In the genomic region with DNA sequence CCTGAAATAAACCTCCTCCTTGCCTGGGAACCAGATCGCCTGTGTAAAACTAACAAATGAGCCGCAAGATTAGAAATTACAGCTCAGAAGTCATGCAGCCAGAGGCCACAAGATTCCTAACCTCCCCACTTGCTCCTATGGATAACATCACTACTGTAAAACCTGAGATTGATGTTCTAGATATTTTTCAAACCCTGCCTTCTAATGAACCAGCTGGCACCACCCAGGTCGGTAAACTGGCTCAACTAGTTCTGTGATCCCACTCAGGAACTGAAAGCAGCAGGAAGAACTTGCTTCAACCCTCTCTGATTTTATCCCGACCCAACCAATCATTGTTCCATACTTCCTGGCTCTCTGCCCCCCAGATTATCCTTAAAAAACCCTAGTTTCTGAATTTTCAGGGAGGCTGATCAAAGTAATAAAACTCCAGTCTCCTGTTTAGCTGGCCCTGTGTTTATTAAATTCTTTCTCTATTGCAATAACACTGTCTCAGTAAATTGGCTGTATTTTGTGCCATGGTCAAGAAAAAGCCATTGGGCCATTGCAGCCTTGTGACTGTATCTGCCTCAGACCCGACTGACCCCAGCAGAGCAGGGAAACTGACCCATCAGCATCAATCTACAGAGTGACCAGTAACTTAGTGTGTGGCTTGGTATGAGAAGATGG, we compare ENCODE assay signal across 23 cellular contexts.
DNase-seq lines count a peak whose midpoint lies in the region; ATAC-seq and TF ChIP-seq lines count a peak whose summit lies in the region.
"Had no signal": no experiment of that assay in that cellular context is flagged by ENCODE, and none has a peak within 500 bp of the region (broad histone marks: within the 10 kb centered on the region; RNA-seq: fewer than 3 reads in every experiment).

No MANE protein-coding gene starts in this region.

- no peak overlapping the region for H3K4me3 ChIP-seq in LNCaP clone FGC (ENCODE audit: low read depth, low read length)
- H3K4me3 ChIP-seq in epithelial cell of esophagus (ENCODE audit: low read length) = no peak overlapping the region
- H3K4me3 ChIP-seq: BLaER1, GM12878, Peyer's patch had no signal

- TF ChIP-seq CTCF in LNCaP clone FGC (IDR thresholded peaks at IDR 0.05; ENCODE audit: control insufficient read depth, extremely low read depth, insufficient read depth) = no peak
- TF ChIP-seq CTCF in epithelial cell of esophagus (IDR thresholded peaks at IDR 0.05; ENCODE audit: insufficient read depth, low read depth, low read length, missing control alignments) = no peak

- no peak for ATAC-seq in GM19023 (IDR thresholded peaks at IDR 0.05; ENCODE audit: unreplicated experiment)
- no peak for ATAC-seq in GM21786 (IDR thresholded peaks at IDR 0.05; ENCODE audit: unreplicated experiment)
- ATAC-seq: GM12878, HepG2 had no signal

- DNase-seq in NCI-H748 (lab: John Stamatoyannopoulos, UW; ENCODE audit: unreplicated experiment) = peak; percentile 13
- no peak for DNase-seq in NCI-H748 treated with DMSO at 0.1 percent for 48 hours (lab: John Stamatoyannopoulos, UW)
- peak; percentile 52 for DNase-seq in LNCaP clone FGC (ENCODE audit: low read depth)
- DNase-seq in epithelial cell of esophagus (ENCODE audit: low read depth) = peak; percentile 38
- no peak for DNase-seq in NK-92 treated with Interleukin-12 subunit alpha and Interleukin-12 subunit beta, amount 100 ng/mL, for 24 hours (lab: John Stamatoyannopoulos, UW)
- DNase-seq: 8988T; CD4-positive, alpha-beta T cell; DMS79; EL; GDM1; NCI-H1092 treated with DMSO at 0.1 percent for 48 hours; NCI-H146; NCI-H1930; NCI-H446 treated with DMSO at 0.1 percent for 48 hours; Peyer's patch; SHP77 treated with DMSO at 0.1 percent for 48 hours; SK-N-SH; SW 1271 had no signal

Comparison
In these comparisons a context has a peak if more than half of its experiments do, and no peak if none do; other contexts are left out.
1. DNase-seq: peak in NCI-H748 (single experiment), LNCaP clone FGC (single experiment) and epithelial cell of esophagus (single experiment); none in NCI-H748 treated with DMSO at 0.1 percent for 48 hours (single experiment) and NK-92 treated with Interleukin-12 subunit alpha and Interleukin-12 subunit beta, amount 100 ng/mL, for 24 hours (single experiment).